In genomic region chr1:116712510-116712909, GRCh38 we compare ENCODE assay signal across 34 cellular contexts. TPM values are rescaled to one million over a fixed set of nuclear protein-coding genes. Genes with fewer than 3 reads are reported as not detected.
DNase-seq lines count a peak whose midpoint lies in the region; ATAC-seq and TF ChIP-seq lines count a peak whose summit lies in the region.
"Had no signal": no experiment of that assay in that cellular context is flagged by ENCODE, and none has a peak within 500 bp of the region (broad histone marks: within the 10 kb centered on the region; RNA-seq: fewer than 3 reads in every experiment).

No MANE protein-coding gene starts in this region.

- no peaks in the 10 kb centered on the region for H3K79me1 ChIP-seq in H9 (ENCODE audit: insufficient read depth, low read depth, low read length, poor library complexity, severe bottlenecking)

- peak overlapping the region; percentile 24 for H2AFZ ChIP-seq in H9 (ENCODE audit: low read length)

- H3T11ph ChIP-seq in H9 (ENCODE audit: low read length) = no peak overlapping the region

- H3K79me2 ChIP-seq in H9 (ENCODE audit: insufficient read depth, low read length) = no peaks in the 10 kb centered on the region

- H3K36me3 Mint-ChIP-seq in H9 (ENCODE audit: insufficient read depth in 1 of 3, low read depth in 3 of 3) = peaks cover 0 to 4% (median 4%) of the 10 kb centered on the region in 3 experiments; a peak in 2 of 7 replicates
- no peaks in the 10 kb centered on the region for H3K36me3 Mint-ChIP-seq in activated T-helper 17 cell treated with anti-CD3 and anti-CD28 coated beads, Interleukin-2, amount 50 U/mL, for 72 hours (ENCODE audit: low read depth)
- H3K36me3 Mint-ChIP-seq: mesothelial cell of epicardium, naive B cell had no signal

- H3K4me3 ChIP-seq in iPS-18a (ENCODE audit: low read length) = peak overlapping the region; percentile 29
- H3K4me3 ChIP-seq: BLaER1, coronary artery, esophagus muscularis mucosa, prostate gland, upper lobe of right lung had no signal

- no peak overlapping the region for H4K8ac ChIP-seq in H9 (replicated peaks; ENCODE audit: insufficient read length, low read depth, low read length)

- no peak for TF ChIP-seq CTCF in H9 (conservative IDR thresholded peaks at IDR 0.05)

- no peaks in the 10 kb centered on the region for H4K20me1 ChIP-seq in H9 (ENCODE audit: control insufficient read depth, insufficient read depth, insufficient read length)
- H4K20me1 ChIP-seq: BLaER1 had no signal

- H3K14ac ChIP-seq in H9 (ENCODE audit: insufficient read depth, low read length) = peak overlapping the region; percentile 13; the same call in 1 of the 2 replicates

- H2BK5ac ChIP-seq in H9 (ENCODE audit: insufficient read length, low read length) = no peak overlapping the region

- H3K27ac Mint-ChIP-seq in H9 = peak overlapping the region; percentile 81 to 95 (median 95)
- peak overlapping the region; percentile 65 for H3K27ac Mint-ChIP-seq in activated T-helper 17 cell treated with anti-CD3 and anti-CD28 coated beads, Interleukin-2, amount 50 U/mL, for 72 hours
- H3K27ac Mint-ChIP-seq: mesothelial cell of epicardium, naive B cell had no signal

- H3K9ac ChIP-seq in H9 (ENCODE audit: extremely low read depth, insufficient read length, low read length) (no peak overlapping the region), iPS-18a (ENCODE audit: low read length) (peak overlapping the region; percentile 51)
- H3K9ac ChIP-seq: BLaER1 had no signal

- H3K4me1 ChIP-seq in H9 (ENCODE audit: insufficient read depth, low read length) = no peaks in the 10 kb centered on the region; the same call in 1 of the 2 replicates
- H3K4me1 ChIP-seq in iPS-18a (ENCODE audit: control insufficient read depth, low read depth, low read length) = peaks cover 22% of the 10 kb centered on the region
- H3K4me1 ChIP-seq: BLaER1, foreskin keratinocyte, upper lobe of right lung had no signal

- peak; percentile 63 for ATAC-seq in activated T-helper 17 cell treated with anti-CD3 and anti-CD28 coated beads, Interleukin-2, amount 50 U/mL, for 72 hours (replicated peaks)
- ATAC-seq: activated CD4-positive, CD25-positive, alpha-beta regulatory T cell treated with anti-CD3 and anti-CD28 coated beads, Interleukin-2, amount 50 U/mL, for 24 hours; activated T-cell treated with anti-CD3 and anti-CD28 coated beads, Interleukin-2, amount 50 U/mL, for 4 hours; foreskin keratinocyte; left ventricle myocardium superior; sciatic nerve; upper lobe of right lung had no signal

- H3K27me3 Mint-ChIP-seq in H9 (ENCODE audit: low read depth) = peaks cover 3% of the 10 kb centered on the region; the same call in 1 of the 2 replicates
- H3K27me3 Mint-ChIP-seq in activated T-helper 17 cell treated with anti-CD3 and anti-CD28 coated beads, Interleukin-2, amount 50 U/mL, for 72 hours = peaks cover 20% of the 10 kb centered on the region

- H3K4ac ChIP-seq in H9 (ENCODE audit: low read depth, low read length) = no peak overlapping the region

- H2AK5ac ChIP-seq in H9 (ENCODE audit: insufficient read length, low read length) = no peak overlapping the region

- peak overlapping the region; percentile 68 for H3K27ac ChIP-seq in H9 (ENCODE audit: insufficient read length, low read depth, low read length)
- H3K27ac ChIP-seq in iPS-18a (ENCODE audit: low read length) = peak overlapping the region; percentile 78
- H3K27ac ChIP-seq: BLaER1, coronary artery, esophagus muscularis mucosa, foreskin keratinocyte, prostate gland, upper lobe of right lung had no signal

- H3K27me3 ChIP-seq in H9 (ENCODE audit: insufficient read depth, low read length) (no peaks in the 10 kb centered on the region), iPS-18a (ENCODE audit: control insufficient read depth, insufficient read depth, low read length) (no peaks in the 10 kb centered on the region)
- H3K27me3 ChIP-seq: BLaER1, esophagus muscularis mucosa, foreskin keratinocyte had no signal

- H2BK20ac ChIP-seq in H9 (ENCODE audit: low read depth, low read length, poor library complexity, severe bottlenecking) = no peak overlapping the region

- no peak overlapping the region for H3K18ac ChIP-seq in H9 (ENCODE audit: insufficient read length, low read depth, low read length)

- no peak overlapping the region for H4K91ac ChIP-seq in H9 (ENCODE audit: insufficient read length, low read depth, low read length)

- H4K5ac ChIP-seq in H9 (ENCODE audit: insufficient read length, low read depth, low read length) = no peak overlapping the region

- no peak overlapping the region for H2BK15ac ChIP-seq in H9 (ENCODE audit: low read depth, low read length)

- H3K4me3 Mint-ChIP-seq in H9 = peak overlapping the region; percentile 16 to 27; a peak in 4 of 5 replicates
- peak overlapping the region; percentile 1 for H3K4me3 Mint-ChIP-seq in activated T-helper 17 cell treated with anti-CD3 and anti-CD28 coated beads, Interleukin-2, amount 50 U/mL, for 72 hours
- H3K4me3 Mint-ChIP-seq: activated T-cell treated with anti-CD3 and anti-CD28 coated beads, Interleukin-2, amount 50 U/mL, for 4 hours; mesothelial cell of epicardium; naive B cell had no signal

- H3K9me3 ChIP-seq in H9 (ENCODE audit: control insufficient read depth, low read depth, low read length) (no peaks in the 10 kb centered on the region), iPS-18a (ENCODE audit: control insufficient read depth, low read depth, low read length) (peaks cover 5% of the 10 kb centered on the region)
- H3K9me3 ChIP-seq: BLaER1, esophagus muscularis mucosa, prostate gland, upper lobe of right lung had no signal

- no peak overlapping the region for H2BK12ac ChIP-seq in H9 (ENCODE audit: insufficient read length, low read depth, low read length)

- peaks cover 28 to 31% of the 10 kb centered on the region in 2 experiments for H3K4me1 Mint-ChIP-seq in H9
- H3K4me1 Mint-ChIP-seq in activated T-helper 17 cell treated with anti-CD3 and anti-CD28 coated beads, Interleukin-2, amount 50 U/mL, for 72 hours = peaks cover 9% of the 10 kb centered on the region
- H3K4me1 Mint-ChIP-seq: naive B cell had no signal

- H3K23ac ChIP-seq in H9 (ENCODE audit: insufficient read length, low read depth, low read length) = no peak overlapping the region

- WGBS in H9 (ENCODE audit: extremely low coverage, insufficient read length, low lambda C conversion rate) = no CpG with 5 or more reads among the region's 6 CpGs

- H3K9me3 Mint-ChIP-seq in H9 = peaks cover 2 to 16% of the 10 kb centered on the region in 2 experiments; a peak in 4 of 5 replicates
- no peaks in the 10 kb centered on the region for H3K9me3 Mint-ChIP-seq in activated T-helper 17 cell treated with anti-CD3 and anti-CD28 coated beads, Interleukin-2, amount 50 U/mL, for 72 hours
- H3K9me3 Mint-ChIP-seq: activated T-cell treated with anti-CD3 and anti-CD28 coated beads, Interleukin-2, amount 50 U/mL, for 4 hours had no signal

- H3K4me2 ChIP-seq in H9 (ENCODE audit: insufficient read depth, insufficient read length, low read length) = peak overlapping the region; percentile 16
- H3K4me2 ChIP-seq: BLaER1 had no signal

- no peaks in the 10 kb centered on the region for H3K36me3 ChIP-seq in iPS-18a (ENCODE audit: control insufficient read depth, low read depth, low read length)
- H3K36me3 ChIP-seq: BLaER1, esophagus muscularis mucosa, prostate gland, upper lobe of right lung had no signal

- no peak overlapping the region for H3K56ac ChIP-seq in H9 (ENCODE audit: insufficient read length, low read depth, low read length)

- DNase-seq in Daoy (ENCODE audit: low read depth) (peak; percentile 70), H9 (peak; percentile 56), globus pallidus (ENCODE audit: low spot score) (no peak), amygdala (lab: John Stamatoyannopoulos, UW) (no peak), NCI-H1105 (lab: John Stamatoyannopoulos, UW) (no peak)
- DNase-seq: activated naive CD4-positive, alpha-beta T cell; activated T-cell treated with anti-CD3 and anti-CD28 coated beads, Interleukin-2, amount 50 U/mL, for 4 hours; amniotic stem cell; foreskin keratinocyte; GF-D8; IMR-90; left ventricle myocardium superior; naive B cell; NCI-H1048; NCI-H187; NCI-H2227 treated with DMSO at 0.1 percent for 48 hours; NCI-H748 treated with DMSO at 0.1 percent for 48 hours; nucleus accumbens; RPMI8226; stimulated activated CD4-positive, alpha-beta T cell treated with anti-CD3 and anti-CD28 coated beads, Interleukin-12 subunit alpha, Interleukin-12 subunit beta, amount 100 ng/mL, for 4 hours; stimulated activated CD4-positive, alpha-beta T cell treated with anti-CD3 and anti-CD28 coated beads, Interleukin-4, amount 100 ng/mL, for 1 hour; T-helper 1 cell; upper lobe of right lung had no signal

- H3K23me2 ChIP-seq in H9 (ENCODE audit: insufficient read length, low read depth, low read length, poor library complexity, severe bottlenecking) = no peaks in the 10 kb centered on the region

- H2BK120ac ChIP-seq in H9 (ENCODE audit: low read depth, low read length, poor library complexity, severe bottlenecking) = no peak overlapping the region

RNA-seq across cellular contexts. Expression of gene CD2, which starts 41.7 kb away (rescaled TPM):
- total RNA-seq in Daoy (2014; rRNA removed; shearing (Covaris generic)) = not detected in 2 replicates
- total RNA-seq in H9 (2021) = not detected in 2 replicates
- total RNA-seq in activated T-helper 17 cell treated with anti-CD3 and anti-CD28 coated beads, Interleukin-2, amount 50 U/mL, for 72 hours = 100 to 1,000 TPM; 303 to 473 TPM
- total RNA-seq: bronchial epithelial cell, foreskin keratinocyte, IMR-90, mesothelial cell of epicardium, SK-MEL-5 had no signal

RNA-seq across cellular contexts. Expression of gene IGSF3, which starts 45.0 kb away (rescaled TPM):
- 22.4 and 24.6 TPM in 2 replicates for total RNA-seq in Daoy (2014; rRNA removed; shearing (Covaris generic))
- total RNA-seq in H9 (2021) = 18.6 and 19.1 TPM in 2 replicates
- 1 to 10 TPM; 2.1 to 10.0 TPM for total RNA-seq in activated T-helper 17 cell treated with anti-CD3 and anti-CD28 coated beads, Interleukin-2, amount 50 U/mL, for 72 hours

Comparison
In these comparisons a context has a peak if more than half of its experiments do, and no peak if none do; other contexts are left out.
1. DNase-seq: peak in Daoy (single experiment) and H9 (single experiment); none in globus pallidus (single experiment), amygdala (0 of 56) and NCI-H1105 (single experiment).
2. RNA of gene CD2, which starts 41.7 kb away (total RNA-seq): 303 to 473 TPM in activated T-helper 17 cell treated with anti-CD3 and anti-CD28 coated beads, Interleukin-2, amount 50 U/mL, for 72 hours; not detected in Daoy and not detected in H9; every median in the first group is over 100 times any median in the second.